Comparison of ENCODE assay signal across 7 cellular contexts in genomic region chr17:64963814-64964213, GRCh38. TPM values are rescaled to one million over a fixed set of nuclear protein-coding genes. Genes with fewer than 3 reads are reported as not detected.
A peak's percentile ranks its signal among the peaks of the same experiment; 100 is the strongest.
DNase-seq lines count a peak whose midpoint lies in the region; ATAC-seq and TF ChIP-seq lines count a peak whose summit lies in the region.
"Not testable (repeated sequence)": the region's sequence is repeated elsewhere in the genome, so short reads cannot be mapped to it uniquely, and the experiment has no call there.

No MANE protein-coding gene starts in this region.

- not testable (repeated sequence) for H4K20me1 ChIP-seq in HCT116 (ENCODE audit: insufficient read depth)

- H3K27me3 ChIP-seq in BE2C; HCT116 (ENCODE audit: insufficient read depth, low read length); right lobe of liver: not testable (repeated sequence)

- H3K27ac Mint-ChIP-seq in activated B cell treated with CpG ODN at 0.5 μM for 24 hours (peak overlapping the region; percentile 35), brain (peak overlapping the region in 4 of 5 experiments; percentile 42 to 75 (median 60))

- TF ChIP-seq POLR2A in HCT116 (IDR thresholded peaks at IDR 0.05; ENCODE audit: borderline replicate concordance, extremely low read depth, insufficient read depth, insufficient read length); right lobe of liver (IDR thresholded peaks at IDR 0.05): not testable (repeated sequence)

- not testable (repeated sequence) for H3K4me1 ChIP-seq in BE2C
- H3K4me1 ChIP-seq in HCT116 (ENCODE audit: control insufficient read depth in 1 of 2, insufficient read depth in 2 of 2, low read length in 2 of 2) (peaks cover 22 to 44% of the 10 kb centered on the region in 2 experiments), right lobe of liver (peaks cover 0 to 23% (median 5%) of the 10 kb centered on the region in 4 donors)

- not testable (repeated sequence) for H3K9me3 Mint-ChIP-seq in activated B cell treated with CpG ODN at 0.5 μM for 24 hours, brain

- not testable (repeated sequence) for H3K36me3 Mint-ChIP-seq in activated B cell treated with CpG ODN at 0.5 μM for 24 hours (ENCODE audit: low read depth); brain

- not testable (repeated sequence) for H3K4me3 ChIP-seq in BE2C (ENCODE audit: low read depth, low read length); HCT116 (replicated peaks in 1 of 2; ENCODE audit: low read depth in 1 of 2, low read length in 2 of 2); right lobe of liver

- H3K27me3 Mint-ChIP-seq in activated B cell treated with CpG ODN at 0.5 μM for 24 hours, result not testable (repeated sequence)
- peaks cover 12% of the 10 kb centered on the region for H3K27me3 Mint-ChIP-seq in brain

- BruUV-seq in HCT116 (replicated peaks; lab: Mats Ljungman, UMichigan), result not testable (repeated sequence)

- intact Hi-C loops in HCT116 (cut with micrococcal nuclease), result loop anchor here (2.0 to 10.0 kb wide), 4 partner anchors 138 to 235 kb away; partner anchors contain the start of gene RGS9
- intact Hi-C loops in activated B cell treated with CpG ODN at 0.5 μM for 24 hours (cut with micrococcal nuclease), result loop anchor here (2.0 to 10.0 kb wide), 3 partner anchors 45 to 1201 kb away; partner anchors contain the start of gene LRRC37A3
- intact Hi-C loops in right lobe of liver (cut with DNase I), result not testable (repeated sequence)

- not testable (repeated sequence) for ATAC-seq in HCT116; activated B cell treated with CpG ODN at 0.5 μM for 24 hours (ENCODE audit: low read depth); right lobe of liver

- 72% methylated on average over 2 of the region's 2 CpGs for WGBS in right lobe of liver (ENCODE audit: insufficient coverage, low coverage, low lambda C conversion rate, missing lambda C conversion rate)

- H3K4me1 Mint-ChIP-seq in activated B cell treated with CpG ODN at 0.5 μM for 24 hours (peaks cover 64% of the 10 kb centered on the region), brain (peaks cover 38% of the 10 kb centered on the region)

- TF ChIP-seq CTCF in BE2C (IDR thresholded peaks at IDR 0.05; ENCODE audit: low read depth, low read length) (peak; percentile 19; the same call in 1 of the 2 replicates), HCT116 (IDR thresholded peaks at IDR 0.05 in 2 of 3, conservative IDR thresholded peaks at IDR 0.05 in 1 of 3; ENCODE audit: borderline replicate concordance in 1 of 3, insufficient read depth in 1 of 3, low read depth in 2 of 3, low read length in 2 of 3) (peak in 1 of 3 experiments; percentile 53; a peak in 2 of 6 replicates), right lobe of liver (IDR thresholded peaks at IDR 0.05) (peak in 3 of 4 donors; percentile 13 to 28 (median 13))
- not testable (repeated sequence) for TF ChIP-seq CTCF in activated B cell treated with CpG ODN at 0.5 μM for 24 hours (IDR thresholded peaks at IDR 0.05); brain (conservative IDR thresholded peaks at IDR 0.05)

- H3K27ac ChIP-seq in HCT116 (ENCODE audit: low read depth, low read length); right lobe of liver: not testable (repeated sequence)

- H3K9me2 ChIP-seq in HCT116 (ENCODE audit: insufficient read depth), result not testable (repeated sequence)

- H3K36me3 ChIP-seq in BE2C; HCT116 (ENCODE audit: control insufficient read depth in 1 of 2, insufficient read depth in 2 of 2, low read length in 2 of 2); right lobe of liver: not testable (repeated sequence)

- CTCF ChIA-PET in HCT116 (lab: Charles Lee), result interaction anchor here (0.8 to 3.6 kb wide), 4 partner anchors 137 to 190 kb away, joined by 3 to 12 read pairs (median 4); partner anchors contain the start of gene RGS9
- CTCF ChIA-PET in activated B cell treated with CpG ODN at 0.5 μM for 24 hours (lab: Charles Lee), result interaction anchor here (0.7 to 1.0 kb wide), 2 partner anchors 137 to 174 kb away, joined by 3 read pairs; partner anchors contain the start of gene RGS9

- TF ChIP-seq RAD21 in HCT116 (IDR thresholded peaks at IDR 0.05; ENCODE audit: low read depth), result peak; percentile 67

- H3K79me2 ChIP-seq in HCT116 (ENCODE audit: insufficient read depth, low read length), result not testable (repeated sequence)

- not testable (repeated sequence) for H3K9ac ChIP-seq in HCT116 (ENCODE audit: low read length)

- not testable (repeated sequence) for H3K4me2 ChIP-seq in HCT116 (ENCODE audit: low read length)

- RAD21 ChIA-PET in HCT116 (lab: Charles Lee; ENCODE audit: low non-redundant PET in 1 of 2, low total read pairs in 2 of 2, uncharacterized antibody in 2 of 2, unreplicated experiment in 2 of 2), result not testable (repeated sequence)

- not testable (repeated sequence) for DNase-seq in BE2C; HCT116 (ENCODE audit: low read depth, low spot score); activated B cell treated with CpG ODN at 0.5 μM for 24 hours; right lobe of liver
- peak; percentile 26 for DNase-seq in M059J (ENCODE audit: low read depth)
- DNase-seq in OCI-M1 (lab: John Stamatoyannopoulos, UW), result peak; percentile 39

- not testable (repeated sequence) for H2AFZ ChIP-seq in HCT116 (ENCODE audit: low read depth, low read length, poor library complexity, severe bottlenecking)

- not testable (repeated sequence) for H3K4me3 Mint-ChIP-seq in activated B cell treated with CpG ODN at 0.5 μM for 24 hours
- peak overlapping the region in 2 of 5 experiments; percentile 46 to 56 for H3K4me3 Mint-ChIP-seq in brain

- H3K9me3 ChIP-seq in BE2C; HCT116 (ENCODE audit: control insufficient read depth in 1 of 2, insufficient read depth in 1 of 2, low read depth in 1 of 2, low read length in 2 of 2); right lobe of liver: not testable (repeated sequence)

- POLR2A ChIA-PET in HCT116 (lab: Charles Lee), result not testable (repeated sequence)
- POLR2A ChIA-PET in activated B cell treated with CpG ODN at 0.5 μM for 24 hours (lab: Charles Lee), result interaction anchor here (1.1 to 3.1 kb wide), 4 partner anchors 11 to 137 kb away, joined by 3 to 32 read pairs (median 6); no protein-coding TSS in a partner anchor

RNA-seq across cellular contexts. Expression of gene LRRC37A3, which starts 44.5 kb away (rescaled TPM):
- 4.2 TPM for polyA plus RNA-seq in BE2C (2012; ENCODE audit: insufficient read depth, insufficient read length, low read depth)
- total RNA-seq in HCT116 (2021; ENCODE audit: unreplicated experiment) (7.7 TPM), activated B cell treated with CpG ODN at 0.5 μM for 24 hours (28.4 and 38.2 TPM in 2 replicates), right lobe of liver (1 to 10 TPM; 2.0 to 4.2 (median 3.5) TPM)
- polyA plus RNA-seq in HCT116 (2012), result 1.5 and 3.0 TPM in 2 replicates
- 7.1 and 12.7 TPM in 2 replicates for total RNA-seq in M059J (2014; rRNA removed; shearing (Covaris generic))
- 2.7 TPM for polyA plus RNA-seq in brain (ENCODE audit: insufficient read depth, low read depth, low replicate concordance)
